9 cellular contexts compared by ENCODE assay signal in the genomic region with DNA sequence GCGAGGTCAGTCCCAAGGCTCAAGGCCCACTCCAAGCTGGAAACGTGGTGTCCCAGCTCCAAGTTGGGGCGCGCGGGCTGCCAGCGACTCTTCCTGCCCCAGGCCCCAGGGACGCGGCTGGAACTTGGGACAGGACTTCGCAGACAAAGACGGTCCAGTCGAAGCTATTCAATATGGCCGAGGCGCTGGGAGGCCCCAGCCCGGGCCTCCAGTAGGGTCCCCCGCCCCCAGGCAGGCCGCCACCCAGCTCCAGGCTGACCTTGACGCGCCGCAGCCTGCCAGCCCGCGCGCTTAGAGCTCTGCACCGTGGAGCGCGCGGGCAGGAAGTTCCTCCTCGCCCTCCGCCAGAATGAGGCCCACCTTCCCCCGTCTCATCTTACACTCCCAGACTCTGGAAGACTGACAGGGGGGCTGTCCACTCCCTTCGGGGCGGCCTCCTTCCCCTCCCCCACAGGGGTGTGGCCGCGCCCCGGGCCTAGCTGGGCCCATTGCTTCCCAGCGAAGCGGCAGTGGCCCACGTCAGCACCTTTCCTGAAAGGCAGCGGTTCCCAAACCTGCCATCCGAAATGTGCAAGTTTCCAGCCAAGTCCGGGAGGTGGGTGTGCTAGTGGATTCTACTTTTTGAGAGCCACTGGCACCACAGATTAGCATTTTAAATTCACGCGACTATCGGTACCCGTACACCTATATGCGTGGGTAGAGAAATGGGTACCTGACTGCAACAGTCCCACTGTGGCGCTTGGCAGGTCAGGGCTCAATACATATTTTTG. TPM values are rescaled to one million over a fixed set of nuclear protein-coding genes. Genes with fewer than 3 reads are reported as not detected.
DNase-seq lines count a peak whose midpoint lies in the region; ATAC-seq and TF ChIP-seq lines count a peak whose summit lies in the region.
"Had no signal": no experiment of that assay in that cellular context is flagged by ENCODE, and none has a peak within 500 bp of the region (broad histone marks: within the 10 kb centered on the region; RNA-seq: fewer than 3 reads in every experiment).

CCDC8 (minus strand) TSS at position 303 of the 770 bp plus-strand sequence. CDS start 754 bp downstream, outside the sequence.

- CTCF ChIA-PET in activated CD8-positive, alpha-beta memory T cell treated with anti-CD3 and anti-CD28 coated beads, Interleukin-2, amount 10 ng/mL, durations not matched to agents 7 days and 5 days (lab: Charles Lee): interaction anchor here (1.1 kb wide), 1 partner anchor 9 kb away, joined by 3 read pairs; no protein-coding TSS in a partner anchor
- CTCF ChIA-PET in T-cell (lab: Charles Lee): no interaction called here

- H3K9me3 Mint-ChIP-seq in activated CD8-positive, alpha-beta memory T cell treated with anti-CD3 and anti-CD28 coated beads, Interleukin-2, amount 10 ng/mL, durations not matched to agents 7 days and 5 days (ENCODE audit: low read depth): no peaks in the 10 kb centered on the region
- H3K9me3 Mint-ChIP-seq in T-cell: no peaks in the 10 kb centered on the region

- H3K4me3 ChIP-seq in MG63 (peak within 1 kb of the TSS; percentile 55), thoracic aorta (peak within 1 kb of the TSS; percentile 78)

- POLR2A ChIA-PET in T-cell (lab: Charles Lee): no interaction called here

- DNase-seq in MG63: peak; percentile 86
- DNase-seq in left colon: peak; percentile 39 to 55
- DNase-seq in thoracic aorta (ENCODE audit: low spot score): no peak
- DNase-seq in activated CD8-positive, alpha-beta memory T cell treated with anti-CD3 and anti-CD28 coated beads, Interleukin-2, amount 10 ng/mL, durations not matched to agents 7 days and 5 days: no peak
- no peak for DNase-seq in T-cell
- DNase-seq in A172 (ENCODE audit: low spot score): no peak
- no peak for DNase-seq in superior temporal gyrus (ENCODE audit: extremely low spot score)

- H3K9me3 ChIP-seq in MG63: no peaks in the 10 kb centered on the region
- no peaks in the 10 kb centered on the region for H3K9me3 ChIP-seq in thoracic aorta

- H3K4me3 Mint-ChIP-seq in activated CD8-positive, alpha-beta memory T cell treated with anti-CD3 and anti-CD28 coated beads, Interleukin-2, amount 10 ng/mL, durations not matched to agents 7 days and 5 days: no peak within 1 kb of the TSS
- H3K4me3 Mint-ChIP-seq in T-cell: no peak within 1 kb of the TSS

- H3K27me3 Mint-ChIP-seq in activated CD8-positive, alpha-beta memory T cell treated with anti-CD3 and anti-CD28 coated beads, Interleukin-2, amount 10 ng/mL, durations not matched to agents 7 days and 5 days: peaks cover 72% of the 10 kb centered on the region
- H3K27me3 Mint-ChIP-seq in T-cell: peaks cover 43 to 77% of the 10 kb centered on the region in 2 donors

- ATAC-seq in left colon (peak; percentile 37), thoracic aorta (ENCODE audit: insufficient number of reproducible peaks, low FRiP score, low read depth) (peak; percentile 27), T-cell (replicated peaks in 1 of 4) (no peak)
- ATAC-seq in activated CD8-positive, alpha-beta memory T cell treated with anti-CD3 and anti-CD28 coated beads, Interleukin-2, amount 10 ng/mL, durations not matched to agents 7 days and 5 days: no peak

- intact Hi-C loops in left colon (cut with DNase I, micrococcal nuclease): no loop called here

- H3K27me3 ChIP-seq in MG63 (no peaks in the 10 kb centered on the region), thoracic aorta (replicated peaks; ENCODE audit: insufficient read depth) (no peaks in the 10 kb centered on the region)

- H3K36me3 Mint-ChIP-seq in activated CD8-positive, alpha-beta memory T cell treated with anti-CD3 and anti-CD28 coated beads, Interleukin-2, amount 10 ng/mL, durations not matched to agents 7 days and 5 days: no peaks in the 10 kb centered on the region
- H3K36me3 Mint-ChIP-seq in T-cell: no peaks in the 10 kb centered on the region

- peak within 1 kb of the TSS; percentile 19 for H3K27ac ChIP-seq in cingulate gyrus (ENCODE audit: low read depth, low read length)
- H3K27ac ChIP-seq in thoracic aorta: peak within 1 kb of the TSS; percentile 83 to 88

- H3K27ac Mint-ChIP-seq in activated CD8-positive, alpha-beta memory T cell treated with anti-CD3 and anti-CD28 coated beads, Interleukin-2, amount 10 ng/mL, durations not matched to agents 7 days and 5 days: no peak within 1 kb of the TSS
- H3K27ac Mint-ChIP-seq in T-cell: peak within 1 kb of the TSS in 1 of 2 donors; percentile 27

- no peaks in the 10 kb centered on the region for H3K4me1 Mint-ChIP-seq in activated CD8-positive, alpha-beta memory T cell treated with anti-CD3 and anti-CD28 coated beads, Interleukin-2, amount 10 ng/mL, durations not matched to agents 7 days and 5 days
- peaks cover 17 to 19% (median 19%) of the 10 kb centered on the region in 3 donors for H3K4me1 Mint-ChIP-seq in T-cell

- TF ChIP-seq CTCF in thoracic aorta (IDR thresholded peaks at IDR 0.05): no peak

- H3K4me1 ChIP-seq in thoracic aorta (ENCODE audit: control insufficient read depth in 1 of 2, low read depth in 2 of 2): peaks cover 25 to 48% of the 10 kb centered on the region in 2 donors

- H3K36me3 ChIP-seq in MG63 (no peaks in the 10 kb centered on the region), thoracic aorta (no peaks in the 10 kb centered on the region)

RNA-seq across cellular contexts. Expression of gene CCDC8, which starts in this region (rescaled TPM):
- total RNA-seq in MG63 (2014; rRNA removed; shearing (Covaris generic); ENCODE audit: low replicate concordance): 11.6 and 15.9 TPM in 2 replicates
- total RNA-seq in left colon: 1 to 10 TPM in 1 of 2 donors, under 1 TPM in 1; 0.40 to 2.5 TPM
- total RNA-seq in thoracic aorta: 10 to 100 TPM; 22.6 to 23.0 TPM
- total RNA-seq in activated CD8-positive, alpha-beta memory T cell treated with anti-CD3 and anti-CD28 coated beads, Interleukin-2, amount 10 ng/mL, durations not matched to agents 7 days and 5 days: not detected
- under 1 TPM in 3 of 5 donors, not detected in 2; 0.12 to 0.19 (median 0.13) TPM for total RNA-seq in T-cell
- not detected in 2 replicates for total RNA-seq in A172 (2014; rRNA removed; shearing (Covaris generic))
- total RNA-seq: M059J had no signal

Comparison
In these comparisons a context has a peak if more than half of its experiments do, and no peak if none do; other contexts are left out.
1. DNase-seq: peak in MG63 (single experiment) and left colon (2 of 2); none in thoracic aorta (single experiment), activated CD8-positive, alpha-beta memory T cell treated with anti-CD3 and anti-CD28 coated beads, Interleukin-2, amount 10 ng/mL, durations not matched to agents 7 days and 5 days (single experiment), T-cell (0 of 34), A172 (single experiment) and superior temporal gyrus (single experiment).
2. ATAC-seq: peak in left colon (single experiment) and thoracic aorta (single experiment); none in activated CD8-positive, alpha-beta memory T cell treated with anti-CD3 and anti-CD28 coated beads, Interleukin-2, amount 10 ng/mL, durations not matched to agents 7 days and 5 days (single experiment) and T-cell (0 of 4).